In genomic region chr5:103139264-103139865, GRCh38 we compare ENCODE assay signal across 8 cellular contexts. TPM values are rescaled to one million over a fixed set of nuclear protein-coding genes. Genes with fewer than 3 reads are reported as not detected.
DNase-seq lines count a peak whose midpoint lies in the region; ATAC-seq, FAIRE-seq and TF ChIP-seq lines count a peak whose summit lies in the region.

No MANE protein-coding gene starts in this region.

- intact Hi-C loops in breast epithelium (cut with DNase I; ENCODE audit: low total_unique reads): no loop called here

- TF ChIP-seq CTCF in AG04449 (IDR thresholded peaks at IDR 0.05; ENCODE audit: insufficient read depth, low read length, missing control alignments) (peak; percentile 88), VCaP (conservative IDR thresholded peaks at IDR 0.05) (peak; percentile 89), breast epithelium (IDR thresholded peaks at IDR 0.05) (peak; percentile 59 to 80 (median 72))

- peak; percentile 88 for FAIRE-seq in islet of Langerhans (lab: Jason Lieb, UNC)

- H3K4me3 ChIP-seq in AG04449 (ENCODE audit: low read depth, low read length) (no peak overlapping the region), breast epithelium (no peak overlapping the region)

- no peak overlapping the region for H3K27ac ChIP-seq in VCaP
- H3K27ac ChIP-seq in breast epithelium: no peak overlapping the region

- CTCF ChIA-PET in AG04449 (lab: Yijun Ruan, JAX): interaction anchor here (0.6 to 4.3 kb wide), 32 partner anchors 10 to 603 kb away, joined by 3 to 54 read pairs (median 5); partner anchors contain the start of genes GIN1 and PPIP5K2

- DNase-seq in AG04449 (ENCODE audit: low read depth, low spot score) (peak; percentile 9), NCI-H2171 treated with DMSO at 0.1 percent for 48 hours (lab: John Stamatoyannopoulos, UW) (peak; percentile 64), breast epithelium (ENCODE audit: low spot score in 2 of 2) (peak; percentile 39 to 66)
- peak; percentile 75 for DNase-seq in stimulated activated CD4-positive, alpha-beta T cell treated with anti-CD3 and anti-CD28 coated beads, Interleukin-1b, Interleukin-23, amount 100 ng/mL, for 48 hours

- H3K4me1 ChIP-seq in breast epithelium: no peaks in the 10 kb centered on the region

- TF ChIP-seq POLR2A in breast epithelium (IDR thresholded peaks at IDR 0.05): no peak

- no peaks in the 10 kb centered on the region for H3K27me3 ChIP-seq in breast epithelium

- no peaks in the 10 kb centered on the region for H3K9me3 ChIP-seq in breast epithelium

- peak; percentile 99 for ATAC-seq in GM18870 (IDR thresholded peaks at IDR 0.05; ENCODE audit: unreplicated experiment)
- peak; percentile 99 for ATAC-seq in HG03095 (IDR thresholded peaks at IDR 0.05; ENCODE audit: unreplicated experiment)

- no peaks in the 10 kb centered on the region for H3K36me3 ChIP-seq in breast epithelium

- POLR2A ChIA-PET in AG04449 (lab: Yijun Ruan, JAX): interaction anchor here (0.6 kb wide), 1 partner anchor 19 kb away, joined by 3 read pairs; the partner anchor contains the start of genes GIN1 and PPIP5K2

RNA-seq across cellular contexts. Expression of gene PPIP5K2, which starts 19.3 kb away (rescaled TPM):
- 10 to 100 TPM; 42.7 to 69.1 (median 43.9) TPM for total RNA-seq in breast epithelium

RNA-seq across cellular contexts. Expression of gene GIN1, which starts 19.4 kb away (rescaled TPM):
- 10 to 100 TPM in 1 of 3 donors, 1 to 10 TPM in 2; 3.4 to 10.4 (median 4.9) TPM for total RNA-seq in breast epithelium

Comparison
In these comparisons a context has a peak if more than half of its experiments do, and no peak if none do; other contexts are left out.
1. DNase-seq: peak in every context shown above with its lines; median percentile 75 in stimulated activated CD4-positive, alpha-beta T cell treated with anti-CD3 and anti-CD28 coated beads, Interleukin-1b, Interleukin-23, amount 100 ng/mL, for 48 hours; 64 in NCI-H2171 treated with DMSO at 0.1 percent for 48 hours; 52 in breast epithelium; 9 in AG04449.